Comparison of ENCODE assay signal across 37 cellular contexts in genomic region chr1:22578732-22579361, GRCh38. TPM values are rescaled to one million over a fixed set of nuclear protein-coding genes. Genes with fewer than 3 reads are reported as not detected.
"Had no signal": no experiment of that assay in that cellular context is flagged by ENCODE, and none has a peak within 500 bp of the region (broad histone marks: within the 10 kb centered on the region; RNA-seq: fewer than 3 reads in every experiment).

No MANE protein-coding gene starts in this region.

- H3K4me1 ChIP-seq: colonic mucosa, foreskin keratinocyte, left lung, pancreas, suprapubic skin, transverse colon, vagina had no signal

- FAIRE-seq: endothelial cell of umbilical vein, pancreas had no signal

- H3K79me2 ChIP-seq: hepatocyte had no signal

- H3K27me3 ChIP-seq: colonic mucosa, neutrophil, pancreas, vagina had no signal

- H2AFZ ChIP-seq: hepatocyte had no signal

- H3K4me2 ChIP-seq: hepatocyte, smooth muscle cell had no signal

- ATAC-seq: foreskin keratinocyte; gastroesophageal sphincter; left cardiac atrium; left lung; naive thymus-derived CD8-positive, alpha-beta T cell; pancreas; sciatic nerve; stimulated activated naive CD8-positive, alpha-beta T cell treated with anti-CD3 and anti-CD28 coated beads, Interleukin-15, amount 100 ng/mL, for 72 hours had no signal

- H3K4me3 Mint-ChIP-seq: dendritic cell treated with granulocyte-macrophage colony-stimulating factor and Interleukin-4, amounts not matched to agents 40 ng/mL and 50 ng/mL, for 4 days; naive thymus-derived CD8-positive, alpha-beta T cell; nephron progenitor cell; stimulated activated naive CD8-positive, alpha-beta T cell treated with anti-CD3 and anti-CD28 coated beads, Interleukin-15, amount 100 ng/mL, for 72 hours had no signal

- H3K4me3 ChIP-seq: colonic mucosa, esophagus muscularis mucosa, gastroesophageal sphincter, heart left ventricle, hepatocyte, left lung, pancreas, smooth muscle cell, suprapubic skin, transverse colon, vagina had no signal

- DNase-seq: colonic mucosa; effector memory CD4-positive, alpha-beta T cell; foreskin keratinocyte; left cardiac atrium; left lung; nephron progenitor cell; pancreas; retina; stimulated activated CD4-positive, alpha-beta T cell treated with anti-CD3 and anti-CD28 coated beads, Interleukin-12 subunit alpha, Interleukin-12 subunit beta, amount 100 ng/mL, for 4 hours; stimulated activated CD4-positive, alpha-beta T cell treated with anti-CD3 and anti-CD28 coated beads, Interleukin-1b, Interleukin-23, amount 100 ng/mL, for 48 hours; stimulated activated CD4-positive, alpha-beta T cell treated with anti-CD3 and anti-CD28 coated beads, Interleukin-4, amount 100 ng/mL, for 1 hour; stimulated activated CD8-positive, alpha-beta memory T cell treated with anti-CD3 and anti-CD28 coated beads, Interleukin-4, amount 100 ng/mL, for 48 hours; stimulated activated naive CD4-positive, alpha-beta T cell; stimulated activated naive CD8-positive, alpha-beta T cell treated with anti-CD3 and anti-CD28 coated beads, Interleukin-15, amount 100 ng/mL, for 72 hours; transverse colon had no signal

- H3K9me3 ChIP-seq: colonic mucosa, esophagus muscularis mucosa, gastroesophageal sphincter, heart left ventricle, left lung, neutrophil, pancreas, suprapubic skin, transverse colon, vagina had no signal

- H3K27ac ChIP-seq: colonic mucosa, esophagus muscularis mucosa, foreskin keratinocyte, gastroesophageal sphincter, hepatocyte, left lung, neutrophil, pancreas, suprapubic skin, transverse colon, vagina had no signal

- H3K36me3 ChIP-seq: colonic mucosa, esophagus muscularis mucosa, gastroesophageal sphincter, heart left ventricle, left lung, neutrophil, pancreas, suprapubic skin, transverse colon, vagina had no signal

- H3K27ac Mint-ChIP-seq: dendritic cell treated with granulocyte-macrophage colony-stimulating factor and Interleukin-4, amounts not matched to agents 40 ng/mL and 50 ng/mL, for 4 days; nephron progenitor cell; stimulated activated naive CD8-positive, alpha-beta T cell treated with anti-CD3 and anti-CD28 coated beads, Interleukin-15, amount 100 ng/mL, for 72 hours had no signal

- H3K4me1 Mint-ChIP-seq: nephron progenitor cell; stimulated activated naive CD8-positive, alpha-beta T cell treated with anti-CD3 and anti-CD28 coated beads, Interleukin-15, amount 100 ng/mL, for 72 hours had no signal

RNA-seq across cellular contexts. Expression of gene EPHA8, which starts 15.6 kb away (rescaled TPM):
- total RNA-seq: colonic mucosa; endothelial cell of umbilical vein; epithelial cell of proximal tubule; esophagus muscularis mucosa; fibroblast of lung; foreskin keratinocyte; hepatocyte; kidney epithelial cell; left cardiac atrium; left lung; lung microvascular endothelial cell; mesenteric fat pad; myocyte; naive thymus-derived CD8-positive, alpha-beta T cell; omental fat pad; posterior vena cava; pulmonary artery endothelial cell; sciatic nerve; smooth muscle cell; transverse colon; ureter; vagina had no signal
- polyA plus RNA-seq: endothelial cell of umbilical vein; fibroblast of lung; foreskin keratinocyte; heart left ventricle; hepatocyte; naive thymus-derived CD8-positive, alpha-beta T cell; smooth muscle cell had no signal

RNA-seq across cellular contexts. Expression of gene C1QA, which starts 57.6 kb away (rescaled TPM):
- total RNA-seq: endothelial cell of umbilical vein, epithelial cell of proximal tubule, fibroblast of lung, foreskin keratinocyte, lung microvascular endothelial cell, myocyte, pulmonary artery endothelial cell, smooth muscle cell had no signal
- polyA plus RNA-seq: endothelial cell of umbilical vein; fibroblast of lung; foreskin keratinocyte; naive thymus-derived CD8-positive, alpha-beta T cell; smooth muscle cell had no signal
